29 cellular contexts compared by ENCODE assay signal in the genomic region with DNA sequence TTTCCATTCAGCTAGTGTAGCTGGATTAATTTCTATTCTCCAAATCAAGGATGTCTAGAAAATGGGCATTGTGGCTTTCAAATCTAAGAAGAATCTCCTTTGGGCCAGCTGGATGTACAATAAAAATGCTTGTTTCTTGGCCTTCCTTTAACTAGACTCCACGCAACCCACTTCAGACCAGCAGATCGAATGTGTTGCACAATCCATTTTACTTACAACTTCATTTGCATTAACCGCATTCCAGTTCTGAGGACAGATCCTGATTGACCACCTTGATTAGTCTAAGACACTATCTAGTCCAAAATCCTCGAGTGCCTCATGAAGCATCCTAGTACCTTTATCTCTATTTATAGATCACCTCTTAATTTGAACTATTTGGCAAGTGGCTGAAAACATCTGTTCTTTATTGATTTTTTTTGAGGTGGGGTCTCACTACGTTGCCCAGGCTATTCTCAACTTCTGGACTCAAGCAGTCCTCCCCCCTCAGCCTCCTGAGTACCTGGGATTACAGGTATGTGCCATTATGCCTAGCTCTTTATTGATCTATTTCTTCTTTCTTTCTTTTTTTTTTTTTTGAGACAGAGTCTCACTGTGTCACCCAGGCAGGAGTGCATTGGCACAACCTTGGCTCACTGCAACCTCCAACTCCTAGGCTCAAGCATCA. TPM values are rescaled to one million over a fixed set of nuclear protein-coding genes. Genes with fewer than 3 reads are reported as not detected.
"Had no signal": no experiment of that assay in that cellular context is flagged by ENCODE, and none has a peak within 500 bp of the region (broad histone marks: within the 10 kb centered on the region; RNA-seq: fewer than 3 reads in every experiment).

No MANE protein-coding gene starts in this region.

- H3K27ac ChIP-seq: ascending aorta, breast epithelium, cardiac muscle cell, colonic mucosa, epithelial cell of prostate, VCaP had no signal

- H3K4me3 Mint-ChIP-seq: activated B cell treated with CpG ODN at 0.5 μM for 24 hours; activated CD8-positive, alpha-beta T cell treated with anti-CD3 and anti-CD28 coated beads for 36 hours; activated naive CD4-positive, alpha-beta T cell treated with anti-CD3 and anti-CD28 coated beads, Interleukin-2, amount 10 ng/mL, durations not matched to agents 7 days and 5 days; activated naive CD8-positive, alpha-beta T cell treated with anti-CD3 and anti-CD28 coated beads, Interleukin-2, amount 10 ng/mL, durations not matched to agents 7 days and 5 days; activated T-cell treated with anti-CD3 and anti-CD28 coated beads, Interleukin-2, amount 50 U/mL, for 4 hours; activated T-helper 17 cell treated with anti-CD3 and anti-CD28 coated beads, Interleukin-2, amount 50 U/mL, for 72 hours; brain had no signal

- FAIRE-seq: endometrium, frontal cortex, TTC549 had no signal

- H3K4me1 ChIP-seq: ascending aorta, breast epithelium, colonic mucosa had no signal

- H3K27me3 Mint-ChIP-seq: activated B cell treated with CpG ODN at 0.5 μM for 24 hours; activated CD8-positive, alpha-beta T cell treated with anti-CD3 and anti-CD28 coated beads for 36 hours; activated naive CD4-positive, alpha-beta T cell treated with anti-CD3 and anti-CD28 coated beads, Interleukin-2, amount 10 ng/mL, durations not matched to agents 7 days and 5 days; activated naive CD8-positive, alpha-beta T cell treated with anti-CD3 and anti-CD28 coated beads, Interleukin-2, amount 10 ng/mL, durations not matched to agents 7 days and 5 days; activated T-helper 17 cell treated with anti-CD3 and anti-CD28 coated beads, Interleukin-2, amount 50 U/mL, for 72 hours; brain had no signal

- H3K9me3 ChIP-seq: ascending aorta, breast epithelium, colonic mucosa had no signal

- ATAC-seq: activated CD4-positive, CD25-positive, alpha-beta regulatory T cell treated with anti-CD3 and anti-CD28 coated beads, Interleukin-2, amount 50 U/mL, for 24 hours; activated CD8-positive, alpha-beta T cell treated with anti-CD3 and anti-CD28 coated beads for 36 hours; activated naive CD4-positive, alpha-beta T cell treated with anti-CD3 and anti-CD28 coated beads, Interleukin-2, amount 50 U/mL, for 72 hours; activated T-cell treated with anti-CD3 and anti-CD28 coated beads, Interleukin-2, amount 50 U/mL, for 4 hours; activated T-helper 17 cell treated with anti-CD3 and anti-CD28 coated beads, Interleukin-2, amount 50 U/mL, for 72 hours had no signal

- H3K4me3 ChIP-seq: ascending aorta, breast epithelium, cardiac muscle cell, colonic mucosa had no signal

- H3K27ac Mint-ChIP-seq: activated B cell treated with CpG ODN at 0.5 μM for 24 hours; activated CD8-positive, alpha-beta T cell treated with anti-CD3 and anti-CD28 coated beads for 36 hours; activated naive CD4-positive, alpha-beta T cell treated with anti-CD3 and anti-CD28 coated beads, Interleukin-2, amount 10 ng/mL, durations not matched to agents 7 days and 5 days; activated naive CD8-positive, alpha-beta T cell treated with anti-CD3 and anti-CD28 coated beads, Interleukin-2, amount 10 ng/mL, durations not matched to agents 7 days and 5 days; activated T-helper 17 cell treated with anti-CD3 and anti-CD28 coated beads, Interleukin-2, amount 50 U/mL, for 72 hours; brain had no signal

- H3K36me3 ChIP-seq: breast epithelium, cardiac muscle cell, colonic mucosa had no signal

- H3K27me3 ChIP-seq: ascending aorta, breast epithelium, cardiac muscle cell, colonic mucosa had no signal

- H3K4me1 Mint-ChIP-seq: activated B cell treated with CpG ODN at 0.5 μM for 24 hours; activated naive CD4-positive, alpha-beta T cell treated with anti-CD3 and anti-CD28 coated beads, Interleukin-2, amount 10 ng/mL, durations not matched to agents 7 days and 5 days; activated T-helper 17 cell treated with anti-CD3 and anti-CD28 coated beads, Interleukin-2, amount 50 U/mL, for 72 hours had no signal

- DNase-seq: activated B cell treated with CpG ODN at 0.5 μM for 24 hours; activated CD4-positive, alpha-beta T cell treated with anti-CD3 and anti-CD28 coated beads for 48 hours; activated CD4-positive, alpha-beta T cell treated with anti-CD3 and anti-CD28 coated beads, Interleukin-2, amount 50 U/mL, for 1 hour; activated CD4-positive, alpha-beta T cell treated with anti-CD3 and anti-CD28 coated beads, Interleukin-2, amount 50 U/mL, for 48 hours; activated CD8-positive, alpha-beta memory T cell treated with anti-CD3 and anti-CD28 coated beads for 24 hours; activated CD8-positive, alpha-beta T cell treated with anti-CD3 and anti-CD28 coated beads for 36 hours; activated effector memory CD4-positive, alpha-beta T cell treated with Interleukin-2 at 50 U/mL for 16 hours; activated gamma-delta T cell treated with Interleukin-2 at 50 U/mL for 16 hours; activated naive CD4-positive, alpha-beta T cell treated with anti-CD3 and anti-CD28 coated beads, Interleukin-2, amount 10 ng/mL, durations not matched to agents 7 days and 5 days; activated naive CD8-positive, alpha-beta T cell treated with anti-CD3 and anti-CD28 coated beads, Interleukin-2, amount 10 ng/mL, durations not matched to agents 7 days and 5 days; activated T-cell treated with anti-CD3 and anti-CD28 coated beads, Interleukin-2, amount 50 U/mL, for 4 hours; central memory CD4-positive, alpha-beta T cell; cerebellar nuclear complex; colonic mucosa; effector CD8-positive, alpha-beta T cell; head of caudate nucleus; T-helper 2 cell had no signal

- H3K36me3 Mint-ChIP-seq: activated naive CD4-positive, alpha-beta T cell treated with anti-CD3 and anti-CD28 coated beads, Interleukin-2, amount 50 U/mL, for 72 hours had no signal

- H3K9me3 Mint-ChIP-seq: activated B cell treated with CpG ODN at 0.5 μM for 24 hours; activated CD8-positive, alpha-beta T cell treated with anti-CD3 and anti-CD28 coated beads for 36 hours; activated naive CD4-positive, alpha-beta T cell treated with anti-CD3 and anti-CD28 coated beads, Interleukin-2, amount 10 ng/mL, durations not matched to agents 7 days and 5 days; activated naive CD4-positive, alpha-beta T cell treated with anti-CD3 and anti-CD28 coated beads, Interleukin-2, amount 50 U/mL, for 72 hours; activated naive CD8-positive, alpha-beta T cell treated with anti-CD3 and anti-CD28 coated beads, Interleukin-2, amount 10 ng/mL, durations not matched to agents 7 days and 5 days; activated T-cell treated with anti-CD3 and anti-CD28 coated beads, Interleukin-2, amount 50 U/mL, for 4 hours; activated T-helper 17 cell treated with anti-CD3 and anti-CD28 coated beads, Interleukin-2, amount 50 U/mL, for 72 hours had no signal

RNA-seq across cellular contexts. Expression of gene HAS3, which starts 20.3 kb away (rescaled TPM):
- total RNA-seq: ascending aorta had no signal
- polyA plus RNA-seq: cardiac muscle cell had no signal
